ENCODE assay signal across 1 cellular context in the genomic region with DNA sequence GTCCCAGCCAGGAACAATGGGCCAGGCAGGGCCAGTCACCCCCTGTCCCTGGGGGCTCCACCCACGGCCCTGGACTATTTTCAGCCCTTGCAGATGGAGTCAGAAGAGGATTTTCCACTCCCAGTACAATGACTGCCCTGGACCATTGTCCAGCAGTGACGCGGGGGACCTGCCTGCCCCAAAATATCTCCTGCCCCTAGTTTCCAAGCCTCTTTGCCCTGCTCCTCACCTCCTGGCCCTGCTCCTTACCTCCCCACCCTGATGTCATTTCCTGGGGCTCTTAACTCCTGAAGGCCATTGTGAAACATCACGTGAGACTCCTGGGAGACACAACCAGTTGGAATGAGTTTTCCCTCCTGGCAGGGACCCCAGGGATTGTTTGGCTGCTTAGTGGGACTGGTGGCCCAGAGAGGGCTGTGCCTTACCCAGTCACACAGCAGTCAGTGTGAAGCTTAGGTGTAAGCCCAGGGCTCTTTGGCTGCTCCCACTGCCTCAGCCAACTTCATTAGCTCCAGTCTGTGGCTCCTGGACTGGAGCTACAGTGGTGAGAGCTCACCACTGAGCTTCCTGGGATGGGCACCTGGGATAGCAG.
TF ChIP-seq lines count a peak whose summit lies in the region.

No MANE protein-coding gene starts in this region.

TF ChIP-seq in K562, 482 proteins besides CTCF, POLR2A, EP300 and RAD21:
- TF ChIP-seq ZFP36 (IDR thresholded peaks at IDR 0.05; ENCODE audit: low read depth, low read length, partially characterized antibody) = peak; percentile 11
- TF ChIP-seq, protein P1, sequence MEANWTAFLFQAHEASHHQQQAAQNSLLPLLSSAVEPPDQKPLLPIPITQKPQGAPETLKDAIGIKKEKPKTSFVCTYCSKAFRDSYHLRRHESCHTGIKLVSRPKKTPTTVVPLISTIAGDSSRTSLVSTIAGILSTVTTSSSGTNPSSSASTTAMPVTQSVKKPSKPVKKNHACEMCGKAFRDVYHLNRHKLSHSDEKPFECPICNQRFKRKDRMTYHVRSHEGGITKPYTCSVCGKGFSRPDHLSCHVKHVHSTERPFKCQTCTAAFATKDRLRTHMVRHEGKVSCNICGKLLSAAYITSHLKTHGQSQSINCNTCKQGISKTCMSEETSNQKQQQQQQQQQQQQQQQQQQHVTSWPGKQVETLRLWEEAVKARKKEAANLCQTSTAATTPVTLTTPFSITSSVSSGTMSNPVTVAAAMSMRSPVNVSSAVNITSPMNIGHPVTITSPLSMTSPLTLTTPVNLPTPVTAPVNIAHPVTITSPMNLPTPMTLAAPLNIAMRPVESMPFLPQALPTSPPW (CRISPR knock-in tag; IDR thresholded peaks at IDR 0.05) = no peak
